Comparison of ENCODE assay signal across 2 cellular contexts in genomic region chrX:119423631-119424030, GRCh38.
TF ChIP-seq lines count a peak whose summit lies in the region.

No MANE protein-coding gene starts in this region.

TF ChIP-seq in IMR-90, 13 proteins besides CTCF, POLR2A, EP300 and RAD21:
- no peak for TF ChIP-seq SMC3 (IDR thresholded peaks at IDR 0.05; ENCODE audit: low read depth, low read length)
- TF ChIP-seq FOS (IDR thresholded peaks at IDR 0.05; ENCODE audit: low read depth, low read length): no peak
- TF ChIP-seq MAZ (IDR thresholded peaks at IDR 0.05; ENCODE audit: borderline replicate concordance, low read depth, low read length): no peak
- TF ChIP-seq RFX5 (IDR thresholded peaks at IDR 0.05; ENCODE audit: low read depth, low read length): no peak
- TF ChIP-seq RCOR1 (IDR thresholded peaks at IDR 0.05; ENCODE audit: insufficient replicate concordance, low read length): no peak
- no peak for TF ChIP-seq MAFK (IDR thresholded peaks at IDR 0.05; ENCODE audit: low read depth, low read length)
- no peak for TF ChIP-seq MXI1 (IDR thresholded peaks at IDR 0.05; ENCODE audit: borderline replicate concordance, low read depth, low read length)
- no peak for TF ChIP-seq CEBPB (IDR thresholded peaks at IDR 0.05; ENCODE audit: low read depth, low read length)
- no peak for TF ChIP-seq CHD1 (IDR thresholded peaks at IDR 0.05; ENCODE audit: low read depth, low read length)
- TF ChIP-seq BHLHE40 (IDR thresholded peaks at IDR 0.05; ENCODE audit: low read depth, low read length): no peak
- no peak for TF ChIP-seq USF2 (IDR thresholded peaks at IDR 0.05; ENCODE audit: low read depth, low read length)
- TF ChIP-seq ELK1 (IDR thresholded peaks at IDR 0.05; ENCODE audit: borderline replicate concordance, low read depth, low read length): no peak
- TF ChIP-seq NFE2L2 (IDR thresholded peaks at IDR 0.05; ENCODE audit: low read depth, low read length): no peak

TF ChIP-seq in endothelial cell of umbilical vein, 7 proteins besides CTCF, POLR2A, EP300 and RAD21:
- no peak for TF ChIP-seq POLR2AphosphoS5 (IDR thresholded peaks at IDR 0.05; ENCODE audit: insufficient read depth, low read depth, low read length)
- no peak for TF ChIP-seq FOS (IDR thresholded peaks at IDR 0.05; ENCODE audit: borderline replicate concordance, insufficient read depth, low read length)
- TF ChIP-seq MYC (IDR thresholded peaks at IDR 0.05; ENCODE audit: low read depth, low read length): no peak
- TF ChIP-seq MAX (IDR thresholded peaks at IDR 0.05; ENCODE audit: insufficient read depth, insufficient read length): no peak
- no peak for TF ChIP-seq JUN (IDR thresholded peaks at IDR 0.05; ENCODE audit: borderline replicate concordance, insufficient read depth, insufficient read length, low read depth)
- no peak for TF ChIP-seq EZH2 (IDR thresholded peaks at IDR 0.05; ENCODE audit: borderline replicate concordance, low read depth, low read length, severe bottlenecking)
- TF ChIP-seq GATA2 (IDR thresholded peaks at IDR 0.05; ENCODE audit: insufficient read depth, insufficient read length, low read depth, low read length): no peak
TF ChIP-seq in endothelial cell of umbilical vein: peak in this region for 0.
